In the genomic region with DNA sequence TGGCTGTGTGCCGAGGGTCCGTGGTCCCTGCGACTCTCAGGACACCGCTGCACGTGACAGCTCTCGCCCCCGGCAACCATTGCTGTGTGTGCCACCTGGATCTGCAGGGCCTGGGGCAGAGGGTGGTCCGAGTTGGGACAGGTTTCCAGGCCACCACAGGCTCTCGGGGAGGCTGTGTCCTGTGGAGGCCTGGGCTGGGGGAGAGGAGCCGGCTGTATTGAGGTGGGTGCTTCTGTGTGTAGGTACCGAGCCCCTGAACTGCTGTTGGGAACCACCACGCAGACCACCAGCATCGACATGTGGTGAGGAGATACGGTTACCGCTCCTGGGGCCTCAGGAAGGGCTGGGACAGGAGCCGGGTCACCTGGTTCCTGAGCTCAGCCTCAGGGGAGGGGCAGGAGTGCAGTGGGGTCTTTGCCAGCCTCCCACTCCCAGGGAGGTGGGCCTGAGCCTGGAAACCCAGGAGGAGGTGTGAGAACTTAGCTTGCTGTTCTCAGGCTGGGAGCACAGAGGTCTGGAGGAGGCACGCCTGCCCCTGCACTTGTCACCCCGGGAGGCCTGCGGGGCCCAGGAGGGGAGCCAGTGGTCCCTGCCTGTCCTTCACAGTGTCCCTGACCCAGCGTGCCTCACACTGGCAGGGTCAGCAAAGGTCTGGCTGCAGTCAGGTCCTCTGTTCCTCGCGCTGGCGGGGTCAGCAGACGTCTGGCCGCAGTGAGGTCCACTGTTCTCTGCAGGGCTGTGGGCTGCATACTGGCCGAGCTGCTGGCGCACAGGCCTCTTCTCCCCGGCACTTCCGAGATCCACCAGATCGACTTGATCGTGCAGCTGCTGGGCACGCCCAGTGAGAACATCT, we compare ENCODE assay signal across 14 cellular contexts. TPM values are rescaled to one million over a fixed set of nuclear protein-coding genes. Genes with fewer than 3 reads are reported as not detected.
DNase-seq lines count a peak whose midpoint lies in the region; ATAC-seq and TF ChIP-seq lines count a peak whose summit lies in the region.
"Had no signal": no experiment of that assay in that cellular context is flagged by ENCODE, and none has a peak within 500 bp of the region (broad histone marks: within the 10 kb centered on the region; RNA-seq: fewer than 3 reads in every experiment).

No MANE protein-coding gene starts in this region.

- no peak for TF ChIP-seq CTCF in 22Rv1 (IDR thresholded peaks at IDR 0.05)
- no peak for TF ChIP-seq CTCF in progenitor cell of endocrine pancreas (IDR thresholded peaks at IDR 0.05; ENCODE audit: unreplicated experiment)

- ATAC-seq in left colon: peak; percentile 5
- ATAC-seq: activated T-cell treated with anti-CD3 and anti-CD28 coated beads, Interleukin-2, amount 50 U/mL, for 4 hours had no signal

- H3K9me3 Mint-ChIP-seq in IgD-negative memory B cell (no peaks in the 10 kb centered on the region), progenitor cell of endocrine pancreas (ENCODE audit: low read depth) (no peaks in the 10 kb centered on the region)
- H3K9me3 Mint-ChIP-seq: activated T-cell treated with anti-CD3 and anti-CD28 coated beads, Interleukin-2, amount 50 U/mL, for 4 hours had no signal

- intact Hi-C loops in left colon (cut with DNase I, micrococcal nuclease): no loop called here

- peak overlapping the region; percentile 98 for H3K27ac ChIP-seq in 22Rv1
- H3K27ac ChIP-seq: brain microvascular endothelial cell, stomach had no signal

- H3K27me3 Mint-ChIP-seq in IgD-negative memory B cell (no peaks in the 10 kb centered on the region), progenitor cell of endocrine pancreas (no peaks in the 10 kb centered on the region)
- H3K27me3 Mint-ChIP-seq: activated naive CD8-positive, alpha-beta T cell had no signal

- H3K4me3 Mint-ChIP-seq in IgD-negative memory B cell: peak overlapping the region in 1 of 4 donors; percentile 17
- no peak overlapping the region for H3K4me3 Mint-ChIP-seq in progenitor cell of endocrine pancreas (ENCODE audit: low read depth)
- H3K4me3 Mint-ChIP-seq: activated naive CD8-positive, alpha-beta T cell; activated T-cell treated with anti-CD3 and anti-CD28 coated beads, Interleukin-2, amount 50 U/mL, for 4 hours had no signal

- DNase-seq in left colon (no peak), progenitor cell of endocrine pancreas (ENCODE audit: low spot score, unreplicated experiment) (no peak), AML-193 (lab: John Stamatoyannopoulos, UW) (no peak), cerebellar nuclear complex (lab: John Stamatoyannopoulos, UW) (no peak)
- DNase-seq: ACHN; activated CD4-positive, alpha-beta T cell treated with anti-CD3 and anti-CD28 coated beads, Interleukin-2, amount 50 U/mL, for 48 hours; activated T-cell treated with anti-CD3 and anti-CD28 coated beads, Interleukin-2, amount 50 U/mL, for 4 hours; brain microvascular endothelial cell; NCI-H1930; NCI-H510A; stomach had no signal

- H3K36me3 Mint-ChIP-seq in IgD-negative memory B cell (peaks cover 3% of the 10 kb centered on the region), progenitor cell of endocrine pancreas (ENCODE audit: insufficient read depth) (peaks cover 4% of the 10 kb centered on the region)

- peak overlapping the region in 2 of 3 donors; percentile 42 to 78 for H3K27ac Mint-ChIP-seq in IgD-negative memory B cell
- H3K27ac Mint-ChIP-seq in progenitor cell of endocrine pancreas: no peak overlapping the region
- H3K27ac Mint-ChIP-seq: activated naive CD8-positive, alpha-beta T cell had no signal

- H3K4me1 Mint-ChIP-seq in IgD-negative memory B cell (peaks cover 4 to 6% (median 5%) of the 10 kb centered on the region in 3 donors), progenitor cell of endocrine pancreas (ENCODE audit: low read depth) (no peaks in the 10 kb centered on the region)

RNA-seq across cellular contexts. Expression of a gene that starts 7.3 kb away (rescaled TPM):
- 12.7 TPM for polyA plus RNA-seq in IgD-negative memory B cell
- 10 to 100 TPM; 16.3 to 27.9 TPM for total RNA-seq in left colon
- total RNA-seq in progenitor cell of endocrine pancreas: 14.0 and 15.5 TPM in 2 replicates

RNA-seq across cellular contexts. Expression of a gene that starts 7.7 kb away (rescaled TPM):
- 24.0 TPM for polyA plus RNA-seq in IgD-negative memory B cell
- total RNA-seq in left colon (10 to 100 TPM; 86.1 to 92.7 TPM), progenitor cell of endocrine pancreas (183 and 192 TPM in 2 replicates)

RNA-seq across cellular contexts. Expression of a gene that starts 26.5 kb away (rescaled TPM):
- polyA plus RNA-seq in IgD-negative memory B cell: 1.6 TPM
- total RNA-seq in left colon: 10 to 100 TPM; 19.6 to 23.2 TPM
- 17.4 and 17.9 TPM in 2 replicates for total RNA-seq in progenitor cell of endocrine pancreas

RNA-seq across cellular contexts. Expression of a gene that starts 27.2 kb away (rescaled TPM):
- 24.6 TPM for polyA plus RNA-seq in IgD-negative memory B cell
- 10 to 100 TPM; 28.9 to 42.2 TPM for total RNA-seq in left colon
- 22.5 and 25.0 TPM in 2 replicates for total RNA-seq in progenitor cell of endocrine pancreas

RNA-seq across cellular contexts. Expression of a gene that starts 36.5 kb away (rescaled TPM):
- polyA plus RNA-seq in IgD-negative memory B cell: 3.5 TPM
- total RNA-seq in left colon (1 to 10 TPM; 7.1 to 9.1 TPM), progenitor cell of endocrine pancreas (33.4 and 38.4 TPM in 2 replicates)
